In genomic region chr17:39235555-39236221, GRCh38 we compare ENCODE assay signal across 8 cellular contexts. TPM values are rescaled to one million over a fixed set of nuclear protein-coding genes. Genes with fewer than 3 reads are reported as not detected.
DNase-seq lines count a peak whose midpoint lies in the region; ATAC-seq and TF ChIP-seq lines count a peak whose summit lies in the region.

No MANE protein-coding gene starts in this region.

- H4K20me1 ChIP-seq in H9 (ENCODE audit: control insufficient read depth, insufficient read depth, insufficient read length) = no peaks in the 10 kb centered on the region
- H4K20me1 ChIP-seq in fibroblast of lung (ENCODE audit: control insufficient read depth, extremely low read depth, insufficient read depth, low read length) = no peaks in the 10 kb centered on the region

- H3K4me1 Mint-ChIP-seq in Caco-2 (ENCODE audit: low read depth, unreplicated experiment) = no peaks in the 10 kb centered on the region
- H3K4me1 Mint-ChIP-seq in H9 = peaks cover 20 to 30% of the 10 kb centered on the region in 2 experiments
- H3K4me1 Mint-ChIP-seq in activated CD4-positive, alpha-beta T cell treated with anti-CD3 and anti-CD28 coated beads, Interleukin-2, amount 10 ng/mL, durations not matched to agents 7 days and 5 days = peaks cover 34% of the 10 kb centered on the region

- H3T11ph ChIP-seq in H9 (ENCODE audit: low read length) = no peak overlapping the region

- H3K27me3 Mint-ChIP-seq in Caco-2 (ENCODE audit: insufficient read depth, unreplicated experiment) (peaks cover 3% of the 10 kb centered on the region), H9 (ENCODE audit: low read depth) (peaks cover 6% of the 10 kb centered on the region)
- H3K27me3 Mint-ChIP-seq in activated CD4-positive, alpha-beta T cell treated with anti-CD3 and anti-CD28 coated beads, Interleukin-2, amount 10 ng/mL, durations not matched to agents 7 days and 5 days = peaks cover 5% of the 10 kb centered on the region

- H3K9me3 Mint-ChIP-seq in Caco-2 (ENCODE audit: unreplicated experiment) = no peaks in the 10 kb centered on the region
- no peaks in the 10 kb centered on the region for H3K9me3 Mint-ChIP-seq in H9
- H3K9me3 Mint-ChIP-seq in activated CD4-positive, alpha-beta T cell treated with anti-CD3 and anti-CD28 coated beads, Interleukin-2, amount 10 ng/mL, durations not matched to agents 7 days and 5 days = no peaks in the 10 kb centered on the region

- no peak overlapping the region for H3K27ac ChIP-seq in H9 (ENCODE audit: insufficient read length, low read depth, low read length)
- H3K27ac ChIP-seq in fibroblast of lung (ENCODE audit: insufficient read depth, low read length) = no peak overlapping the region

- H3K9ac ChIP-seq in H9 (ENCODE audit: extremely low read depth, insufficient read length, low read length) (no peak overlapping the region), fibroblast of lung (ENCODE audit: insufficient read depth, low read length) (no peak overlapping the region)

- H3K4ac ChIP-seq in H9 (ENCODE audit: low read depth, low read length) = no peak overlapping the region

- no peaks in the 10 kb centered on the region for H3K27me3 ChIP-seq in Caco-2 (replicated peaks; ENCODE audit: control insufficient read depth, insufficient read depth, low read length)
- 0 out of 2 replicates have a peak, but pooled peaks cover 2% of the 10 kb centered on the region for H3K27me3 ChIP-seq in H9 (ENCODE audit: insufficient read depth, low read length)
- H3K27me3 ChIP-seq in fibroblast of lung (ENCODE audit: control insufficient read depth, insufficient read depth, low read length) = peaks cover 7% of the 10 kb centered on the region

- POLR2A ChIA-PET in Caco-2 (lab: Charles Lee) = no interaction called here
- POLR2A ChIA-PET in activated CD4-positive, alpha-beta T cell treated with anti-CD3 and anti-CD28 coated beads, Interleukin-2, amount 10 ng/mL, durations not matched to agents 7 days and 5 days (lab: Charles Lee) = no interaction called here

- H4K8ac ChIP-seq in H9 (replicated peaks; ENCODE audit: insufficient read length, low read depth, low read length) = no peak overlapping the region

- H4K5ac ChIP-seq in H9 (ENCODE audit: insufficient read length, low read depth, low read length) = no peak overlapping the region

- no TSS peak for BruUV-seq in Caco-2 (replicated peaks; lab: Mats Ljungman, UMichigan)

- no peak overlapping the region for H3K14ac ChIP-seq in H9 (ENCODE audit: insufficient read depth, low read length)

- H3K79me1 ChIP-seq in H9 (ENCODE audit: insufficient read depth, low read depth, low read length, poor library complexity, severe bottlenecking) = no peaks in the 10 kb centered on the region

- no peak overlapping the region for H2AK5ac ChIP-seq in H9 (ENCODE audit: insufficient read length, low read length)

- WGBS in H9 (ENCODE audit: extremely low coverage, insufficient read length, low lambda C conversion rate) = no CpG with 5 or more reads among the region's 16 CpGs

- H3K79me2 ChIP-seq in H9 (ENCODE audit: insufficient read depth, low read length) (no peaks in the 10 kb centered on the region), fibroblast of lung (ENCODE audit: control insufficient read depth, insufficient read depth, low read length) (no peaks in the 10 kb centered on the region)

- ATAC-seq in GM18519 (IDR thresholded peaks at IDR 0.05; ENCODE audit: low FRiP score, unreplicated experiment) = no peak

- TF ChIP-seq CTCF in Caco-2 (IDR thresholded peaks at IDR 0.05; ENCODE audit: insufficient read depth in 1 of 2, low read depth in 1 of 2, low read length in 1 of 2, severe bottlenecking in 1 of 2, unreplicated experiment in 1 of 2) = peak; percentile 76 to 89
- TF ChIP-seq CTCF in H9 (conservative IDR thresholded peaks at IDR 0.05) = peak; percentile 98
- TF ChIP-seq CTCF in fibroblast of lung (conservative IDR thresholded peaks at IDR 0.05 in 1 of 2, IDR thresholded peaks at IDR 0.05 in 1 of 2; ENCODE audit: low read depth in 1 of 2, low read length in 2 of 2) = peak; percentile 45 to 63

- no peak overlapping the region for H3K56ac ChIP-seq in H9 (ENCODE audit: insufficient read length, low read depth, low read length)

- H2BK15ac ChIP-seq in H9 (ENCODE audit: low read depth, low read length) = no peak overlapping the region

- H3K9me3 ChIP-seq in Caco-2 (no peaks in the 10 kb centered on the region), H9 (ENCODE audit: control insufficient read depth, low read depth, low read length) (no peaks in the 10 kb centered on the region), fibroblast of lung (ENCODE audit: control insufficient read depth, insufficient read depth, low read depth, low read length) (no peaks in the 10 kb centered on the region)

- no peak overlapping the region for H3K4me2 ChIP-seq in H9 (ENCODE audit: insufficient read depth, insufficient read length, low read length)
- no peak overlapping the region for H3K4me2 ChIP-seq in fibroblast of lung (ENCODE audit: extremely low read depth, insufficient read depth, low read length)

- no peak overlapping the region for H3K23ac ChIP-seq in H9 (ENCODE audit: insufficient read length, low read depth, low read length)

- H2AFZ ChIP-seq in H9 (ENCODE audit: low read length) = no peak overlapping the region
- H2AFZ ChIP-seq in fibroblast of lung (ENCODE audit: low read length) = no peak overlapping the region

- no peak overlapping the region for H2BK20ac ChIP-seq in H9 (ENCODE audit: low read depth, low read length, poor library complexity, severe bottlenecking)

- no peak overlapping the region for H2BK120ac ChIP-seq in H9 (ENCODE audit: low read depth, low read length, poor library complexity, severe bottlenecking)

- no peak overlapping the region for H4K91ac ChIP-seq in H9 (ENCODE audit: insufficient read length, low read depth, low read length)

- no peaks in the 10 kb centered on the region for H3K36me3 Mint-ChIP-seq in Caco-2 (ENCODE audit: insufficient read depth, unreplicated experiment)
- H3K36me3 Mint-ChIP-seq in H9 (ENCODE audit: insufficient read depth in 1 of 3, low read depth in 3 of 3) = no peaks in the 10 kb centered on the region
- no peaks in the 10 kb centered on the region for H3K36me3 Mint-ChIP-seq in activated CD4-positive, alpha-beta T cell treated with anti-CD3 and anti-CD28 coated beads, Interleukin-2, amount 10 ng/mL, durations not matched to agents 7 days and 5 days (ENCODE audit: low read depth)

- no peak overlapping the region for H3K18ac ChIP-seq in H9 (ENCODE audit: insufficient read length, low read depth, low read length)

- no peak overlapping the region for H3K4me3 ChIP-seq in Caco-2 (ENCODE audit: low read depth, low read length)
- no peak overlapping the region for H3K4me3 ChIP-seq in fibroblast of lung (replicated peaks in 1 of 4; ENCODE audit: control extremely low read depth in 1 of 4, insufficient read depth in 1 of 4, low read depth in 3 of 4, low read length in 4 of 4)

- no peak overlapping the region for H3K27ac Mint-ChIP-seq in Caco-2 (ENCODE audit: unreplicated experiment)
- H3K27ac Mint-ChIP-seq in H9 = peak overlapping the region in 2 of 3 experiments; percentile 19 to 33; a peak in 3 of 7 replicates
- H3K27ac Mint-ChIP-seq in activated CD4-positive, alpha-beta T cell treated with anti-CD3 and anti-CD28 coated beads, Interleukin-2, amount 10 ng/mL, durations not matched to agents 7 days and 5 days = no peak overlapping the region

- H3K4me1 ChIP-seq in Caco-2 = no peaks in the 10 kb centered on the region
- no peaks in the 10 kb centered on the region for H3K4me1 ChIP-seq in H9 (ENCODE audit: insufficient read depth, low read length)
- peaks cover 4% of the 10 kb centered on the region for H3K4me1 ChIP-seq in fibroblast of lung (ENCODE audit: control insufficient read depth, extremely low read depth, insufficient read depth, low read length)

- H3K23me2 ChIP-seq in H9 (ENCODE audit: insufficient read length, low read depth, low read length, poor library complexity, severe bottlenecking) = peaks cover 8% of the 10 kb centered on the region

- H3K36me3 ChIP-seq in Caco-2 (ENCODE audit: control insufficient read depth, insufficient read depth, low read length) = no peaks in the 10 kb centered on the region
- H3K36me3 ChIP-seq in fibroblast of lung (ENCODE audit: control insufficient read depth, insufficient read depth, low read length) = no peaks in the 10 kb centered on the region

- DNase-seq in Caco-2 = peak; percentile 61 to 63
- DNase-seq in H9 = peak; percentile 94
- peak; percentile 76 for DNase-seq in NCI-H345 (lab: John Stamatoyannopoulos, UW)
- peak; percentile 67 for DNase-seq in activated CD4-positive, alpha-beta T cell treated with anti-CD3 and anti-CD28 coated beads, Interleukin-2, amount 10 ng/mL, durations not matched to agents 7 days and 5 days
- DNase-seq in fibroblast of lung (ENCODE audit: low read depth in 2 of 2) = peak; percentile 51 to 53
- peak; percentile 65 for DNase-seq in renal cortical epithelial cell (ENCODE audit: low read depth)
- no peak for DNase-seq in NCI-H128 (lab: John Stamatoyannopoulos, UW; ENCODE audit: unreplicated experiment)

- no peak overlapping the region for H2BK12ac ChIP-seq in H9 (ENCODE audit: insufficient read length, low read depth, low read length)

- H3K4me3 Mint-ChIP-seq in Caco-2 (ENCODE audit: unreplicated experiment) = no peak overlapping the region
- H3K4me3 Mint-ChIP-seq in H9 = peak overlapping the region in 1 of 2 experiments; percentile 51; a peak in 3 of 5 replicates
- H3K4me3 Mint-ChIP-seq in activated CD4-positive, alpha-beta T cell treated with anti-CD3 and anti-CD28 coated beads, Interleukin-2, amount 10 ng/mL, durations not matched to agents 7 days and 5 days = no peak overlapping the region

- intact Hi-C loops in Caco-2 (cut with micrococcal nuclease; ENCODE audit: unreplicated experiment) = loop anchor here (1.0 kb wide), 1 partner anchor 9 kb away; no protein-coding TSS in a partner anchor

- H2BK5ac ChIP-seq in H9 (ENCODE audit: insufficient read length, low read length) = no peak overlapping the region

- CTCF ChIA-PET in Caco-2 (lab: Charles Lee) = interaction anchor here (0.6 to 3.9 kb wide), 13 partner anchors 9 to 307 kb away, joined by 3 to 27 read pairs (median 5); partner anchors contain the start of genes RPL19 and STAC2
- CTCF ChIA-PET in activated CD4-positive, alpha-beta T cell treated with anti-CD3 and anti-CD28 coated beads, Interleukin-2, amount 10 ng/mL, durations not matched to agents 7 days and 5 days (lab: Charles Lee) = interaction anchor here (0.6 to 3.7 kb wide), 19 partner anchors 9 to 418 kb away, joined by 3 to 28 read pairs (median 4); partner anchors contain the start of genes CACNB1, RPL19 and STAC2

RNA-seq across cellular contexts. Expression of gene STAC2, which starts 9.9 kb away (rescaled TPM):
- total RNA-seq in Caco-2 (2022) (0.09 TPM in 1 of 2 replicates, not detected in the other), H9 (2021) (1.5 and 2.5 TPM in 2 replicates), fibroblast of lung (under 0.01 TPM in 1 of 2 replicates, not detected in the other), renal cortical epithelial cell (44.7 TPM in 1 of 2 replicates, not detected in the other)
- total RNA-seq in activated CD4-positive, alpha-beta T cell treated with anti-CD3 and anti-CD28 coated beads, Interleukin-2, amount 10 ng/mL, durations not matched to agents 7 days and 5 days = not detected
- 0.01 TPM in 1 of 2 replicates, not detected in the other for polyA plus RNA-seq in fibroblast of lung
- polyA plus RNA-seq in fibroblast of lung (2012) = not detected in 2 replicates
- polyA minus RNA-seq in fibroblast of lung (ENCODE audit: low replicate concordance) = not detected in 2 replicates

RNA-seq across cellular contexts. Expression of gene RPL19, which starts 35.6 kb away (rescaled TPM):
- total RNA-seq in Caco-2 (2022) (1,825 and 2,017 TPM in 2 replicates), H9 (2021) (2,038 and 2,051 TPM in 2 replicates), fibroblast of lung (1,378 and 1,996 TPM in 2 replicates), renal cortical epithelial cell (1,714 and 1,811 TPM in 2 replicates)
- total RNA-seq in activated CD4-positive, alpha-beta T cell treated with anti-CD3 and anti-CD28 coated beads, Interleukin-2, amount 10 ng/mL, durations not matched to agents 7 days and 5 days = 1,000 to 10,000 TPM; 1,832 to 1,924 TPM
- 1,814 and 2,237 TPM in 2 replicates for polyA plus RNA-seq in fibroblast of lung
- 2,049 and 2,331 TPM in 2 replicates for polyA plus RNA-seq in fibroblast of lung (2012)
- polyA minus RNA-seq in fibroblast of lung (ENCODE audit: low replicate concordance) = 547 and 575 TPM in 2 replicates

RNA-seq across cellular contexts. Expression of gene CACNB1, which starts 38.2 kb away (rescaled TPM):
- total RNA-seq in Caco-2 (2022) = 6.1 and 7.0 TPM in 2 replicates
- total RNA-seq in H9 (2021) = 17.5 and 20.0 TPM in 2 replicates
- 10 to 100 TPM; 14.8 to 18.3 TPM for total RNA-seq in activated CD4-positive, alpha-beta T cell treated with anti-CD3 and anti-CD28 coated beads, Interleukin-2, amount 10 ng/mL, durations not matched to agents 7 days and 5 days
- total RNA-seq in fibroblast of lung = 2.3 and 5.9 TPM in 2 replicates
- polyA plus RNA-seq in fibroblast of lung = 4.2 and 5.7 TPM in 2 replicates
- 4.6 and 6.2 TPM in 2 replicates for polyA plus RNA-seq in fibroblast of lung (2012)
- 5.1 and 5.8 TPM in 2 replicates for polyA minus RNA-seq in fibroblast of lung (ENCODE audit: low replicate concordance)
- 4.3 and 5.4 TPM in 2 replicates for total RNA-seq in renal cortical epithelial cell

Comparison
In these comparisons a context has a peak if more than half of its experiments do, and no peak if none do; other contexts are left out.
1. H3K27ac Mint-ChIP-seq: peak in H9 (2 of 3); none in Caco-2 (single experiment) and activated CD4-positive, alpha-beta T cell treated with anti-CD3 and anti-CD28 coated beads, Interleukin-2, amount 10 ng/mL, durations not matched to agents 7 days and 5 days (single experiment).
2. Peak in every context shown above with its lines, with median percentiles within 50 percentile points of each other: CTCF ChIP-seq.